ENCODE assay signal across 1 cellular context in genomic region chr9:89309608-89310485, GRCh38.
A peak's percentile ranks its signal among the peaks of the same experiment; 100 is the strongest.
TF ChIP-seq lines count a peak whose summit lies in the region.

No MANE protein-coding gene starts in this region.

TF ChIP-seq in HepG2, 621 proteins besides CTCF, POLR2A, EP300 and RAD21:
- TF ChIP-seq ZNF816 (CRISPR knock-in tag; IDR thresholded peaks at IDR 0.05; ENCODE audit: borderline replicate concordance) (0 out of 2 replicates have a peak, but pooled peaks have one; percentile 65), ZNF121 (CRISPR knock-in tag; IDR thresholded peaks at IDR 0.05) (0 out of 2 replicates have a peak, but pooled peaks have one; percentile 44), ZNF18 (CRISPR knock-in tag; IDR thresholded peaks at IDR 0.05; ENCODE audit: insufficient replicate concordance) (peak; percentile 83), ZFP82 (CRISPR knock-in tag; IDR thresholded peaks at IDR 0.05; ENCODE audit: borderline replicate concordance) (0 out of 2 replicates have a peak, but pooled peaks have one; percentile 8), ZNF703 (CRISPR knock-in tag; IDR thresholded peaks at IDR 0.05; ENCODE audit: borderline replicate concordance) (0 out of 2 replicates have a peak, but pooled peaks have one; percentile 62), HDAC1 (CRISPR knock-in tag; IDR thresholded peaks at IDR 0.05) (peak; percentile 10; the same call in 1 of the 2 replicates), ZNF138 (CRISPR knock-in tag; IDR thresholded peaks at IDR 0.05; ENCODE audit: low read depth) (no peak), SRSF1 (optimal IDR thresholded peaks at IDR 0.05; ENCODE audit: low read depth, low read length) (peak; percentile 63), ZC3H4 (CRISPR knock-in tag; IDR thresholded peaks at IDR 0.05; ENCODE audit: borderline replicate concordance) (peak; percentile 85; the same call in 1 of the 2 replicates), NFKBIZ (CRISPR knock-in tag; IDR thresholded peaks at IDR 0.05) (0 out of 2 replicates have a peak, but pooled peaks have one; percentile 15), ZNF234 (CRISPR knock-in tag; conservative IDR thresholded peaks at IDR 0.05) (0 out of 2 replicates have a peak, but pooled peaks have one; percentile 83), DMAP1 (CRISPR knock-in tag; IDR thresholded peaks at IDR 0.05) (peak; percentile 40), DZIP1 (CRISPR knock-in tag; IDR thresholded peaks at IDR 0.05) (no peak), NR2F1 (CRISPR knock-in tag; IDR thresholded peaks at IDR 0.05) (peak in 1 of 2 experiments; percentile 14; a peak in 1 of 4 replicates), ZNF414 (CRISPR knock-in tag; IDR thresholded peaks at IDR 0.05) (0 out of 2 replicates have a peak, but pooled peaks have one; percentile 7), ZNF550 (CRISPR knock-in tag; IDR thresholded peaks at IDR 0.05; ENCODE audit: borderline replicate concordance) (no peak), SATB2 (CRISPR knock-in tag; IDR thresholded peaks at IDR 0.05) (0 out of 2 replicates have a peak, but pooled peaks have one; percentile 33), ZC3H13 (CRISPR knock-in tag; IDR thresholded peaks at IDR 0.05) (peak; percentile 57; the same call in 1 of the 2 replicates), TEAD2 (CRISPR knock-in tag; IDR thresholded peaks at IDR 0.05) (peak; percentile 44; the same call in 1 of the 2 replicates), ZNF34 (CRISPR knock-in tag; IDR thresholded peaks at IDR 0.05; ENCODE audit: borderline replicate concordance) (no peak), NFIC (IDR thresholded peaks at IDR 0.05; ENCODE audit: low read length) (peak; percentile 34; the same call in 1 of the 2 replicates), ZBTB8A (CRISPR knock-in tag; IDR thresholded peaks at IDR 0.05; ENCODE audit: borderline replicate concordance, low read depth) (no peak), EHMT2 (IDR thresholded peaks at IDR 0.05; ENCODE audit: borderline replicate concordance, low read depth, low read length) (0 out of 2 replicates have a peak, but pooled peaks have one; percentile 15)
